In genomic region chr17:1460233-1460632, GRCh38 we compare ENCODE assay signal across 9 cellular contexts. TPM values are rescaled to one million over a fixed set of nuclear protein-coding genes. Genes with fewer than 3 reads are reported as not detected.
DNase-seq lines count a peak whose midpoint lies in the region; ATAC-seq and TF ChIP-seq lines count a peak whose summit lies in the region.
"Had no signal": no experiment of that assay in that cellular context is flagged by ENCODE, and none has a peak within 500 bp of the region (broad histone marks: within the 10 kb centered on the region; RNA-seq: fewer than 3 reads in every experiment).

No MANE protein-coding gene starts in this region.

- peak overlapping the region; percentile 63 to 72 (median 68) for H3K27ac ChIP-seq in esophagus muscularis mucosa (replicated peaks in 1 of 4)

- no peaks in the 10 kb centered on the region for H3K27me3 ChIP-seq in MG63
- H3K27me3 ChIP-seq in esophagus muscularis mucosa = no peaks in the 10 kb centered on the region

- H3K36me3 ChIP-seq in MG63 = no peaks in the 10 kb centered on the region
- peaks cover 5 to 26% (median 20%) of the 10 kb centered on the region in 4 donors for H3K36me3 ChIP-seq in esophagus muscularis mucosa

- TF ChIP-seq EP300 in esophagus muscularis mucosa (IDR thresholded peaks at IDR 0.05) = no peak

- DNase-seq in AG08396 (ENCODE audit: low spot score) (peak; percentile 38), MG63 (peak; percentile 76), esophagus muscularis mucosa (ENCODE audit: extremely low spot score) (no peak), mucosa of gallbladder (ENCODE audit: low spot score) (peak; percentile 89), 8988T (no peak), NCI-H187 treated with DMSO at 0.1 percent for 48 hours (lab: John Stamatoyannopoulos, UW) (no peak)
- DNase-seq in activated CD4-positive, alpha-beta T cell treated with anti-CD3 and anti-CD28 coated beads, Interleukin-2, amount 50 U/mL, for 4 hours = no peak
- DNase-seq: activated naive CD8-positive, alpha-beta T cell treated with anti-CD3 and anti-CD28 coated beads, Interleukin-2, amount 10 ng/mL, durations not matched to agents 7 days and 5 days had no signal

- peaks cover 20 to 45% (median 38%) of the 10 kb centered on the region in 4 donors for H3K4me1 ChIP-seq in esophagus muscularis mucosa

- TF ChIP-seq POLR2A in esophagus muscularis mucosa (IDR thresholded peaks at IDR 0.05; ENCODE audit: low read depth) = no peak

- ATAC-seq in GM21526 (IDR thresholded peaks at IDR 0.05; ENCODE audit: low FRiP score, unreplicated experiment) = no peak

- no peak for TF ChIP-seq CTCF in esophagus muscularis mucosa (IDR thresholded peaks at IDR 0.05)

- H3K4me3 ChIP-seq in MG63 = no peak overlapping the region
- no peak overlapping the region for H3K4me3 ChIP-seq in esophagus muscularis mucosa

- WGBS in esophagus muscularis mucosa = 23% methylated on average over 6 of the region's 6 CpGs

- H3K9me3 ChIP-seq in MG63 (no peaks in the 10 kb centered on the region), esophagus muscularis mucosa (no peaks in the 10 kb centered on the region)

- intact Hi-C loops in esophagus muscularis mucosa (cut with DNase I) = no loop called here

RNA-seq across cellular contexts. Expression of gene CRK, which starts 4.2 kb away (rescaled TPM):
- 35.1 and 36.0 TPM in 2 replicates for total RNA-seq in MG63 (2014; rRNA removed; shearing (Covaris generic); ENCODE audit: low replicate concordance)
- total RNA-seq in esophagus muscularis mucosa = 100 to 1,000 TPM in 1 of 4 donors, 10 to 100 TPM in 3; 59.8 to 102 (median 75.7) TPM
- total RNA-seq in mucosa of gallbladder = 82.2 TPM

RNA-seq across cellular contexts. Expression of gene MYO1C, which starts 32.3 kb away (rescaled TPM):
- total RNA-seq in MG63 (2014; rRNA removed; shearing (Covaris generic); ENCODE audit: low replicate concordance) = 65.5 and 75.2 TPM in 2 replicates
- total RNA-seq in esophagus muscularis mucosa (100 to 1,000 TPM; 248 to 444 (median 347) TPM), mucosa of gallbladder (285 TPM)

RNA-seq across cellular contexts. Expression of gene INPP5K, which starts 56.2 kb away (rescaled TPM):
- total RNA-seq in MG63 (2014; rRNA removed; shearing (Covaris generic); ENCODE audit: low replicate concordance) = 30.8 and 75.0 TPM in 2 replicates
- total RNA-seq in esophagus muscularis mucosa = 10 to 100 TPM; 62.0 to 89.3 (median 76.1) TPM
- total RNA-seq in mucosa of gallbladder = 38.6 TPM

Comparison
In these comparisons a context has a peak if more than half of its experiments do, and no peak if none do; other contexts are left out.
1. DNase-seq: peak in AG08396 (single experiment), MG63 (single experiment) and mucosa of gallbladder (single experiment); none in esophagus muscularis mucosa (single experiment), 8988T (single experiment), activated CD4-positive, alpha-beta T cell treated with anti-CD3 and anti-CD28 coated beads, Interleukin-2, amount 50 U/mL, for 4 hours (0 of 2) and NCI-H187 treated with DMSO at 0.1 percent for 48 hours (single experiment).